20 cellular contexts compared by ENCODE assay signal in genomic region chrX:54798137-54798536, GRCh38. TPM values are rescaled to one million over a fixed set of nuclear protein-coding genes. Genes with fewer than 3 reads are reported as not detected.
A peak's percentile ranks its signal among the peaks of the same experiment; 100 is the strongest.
DNase-seq lines count a peak whose midpoint lies in the region; ATAC-seq, FAIRE-seq and TF ChIP-seq lines count a peak whose summit lies in the region.
"Had no signal": no experiment of that assay in that cellular context is flagged by ENCODE, and none has a peak within 500 bp of the region (broad histone marks: within the 10 kb centered on the region; RNA-seq: fewer than 3 reads in every experiment).

A gene with protein sequence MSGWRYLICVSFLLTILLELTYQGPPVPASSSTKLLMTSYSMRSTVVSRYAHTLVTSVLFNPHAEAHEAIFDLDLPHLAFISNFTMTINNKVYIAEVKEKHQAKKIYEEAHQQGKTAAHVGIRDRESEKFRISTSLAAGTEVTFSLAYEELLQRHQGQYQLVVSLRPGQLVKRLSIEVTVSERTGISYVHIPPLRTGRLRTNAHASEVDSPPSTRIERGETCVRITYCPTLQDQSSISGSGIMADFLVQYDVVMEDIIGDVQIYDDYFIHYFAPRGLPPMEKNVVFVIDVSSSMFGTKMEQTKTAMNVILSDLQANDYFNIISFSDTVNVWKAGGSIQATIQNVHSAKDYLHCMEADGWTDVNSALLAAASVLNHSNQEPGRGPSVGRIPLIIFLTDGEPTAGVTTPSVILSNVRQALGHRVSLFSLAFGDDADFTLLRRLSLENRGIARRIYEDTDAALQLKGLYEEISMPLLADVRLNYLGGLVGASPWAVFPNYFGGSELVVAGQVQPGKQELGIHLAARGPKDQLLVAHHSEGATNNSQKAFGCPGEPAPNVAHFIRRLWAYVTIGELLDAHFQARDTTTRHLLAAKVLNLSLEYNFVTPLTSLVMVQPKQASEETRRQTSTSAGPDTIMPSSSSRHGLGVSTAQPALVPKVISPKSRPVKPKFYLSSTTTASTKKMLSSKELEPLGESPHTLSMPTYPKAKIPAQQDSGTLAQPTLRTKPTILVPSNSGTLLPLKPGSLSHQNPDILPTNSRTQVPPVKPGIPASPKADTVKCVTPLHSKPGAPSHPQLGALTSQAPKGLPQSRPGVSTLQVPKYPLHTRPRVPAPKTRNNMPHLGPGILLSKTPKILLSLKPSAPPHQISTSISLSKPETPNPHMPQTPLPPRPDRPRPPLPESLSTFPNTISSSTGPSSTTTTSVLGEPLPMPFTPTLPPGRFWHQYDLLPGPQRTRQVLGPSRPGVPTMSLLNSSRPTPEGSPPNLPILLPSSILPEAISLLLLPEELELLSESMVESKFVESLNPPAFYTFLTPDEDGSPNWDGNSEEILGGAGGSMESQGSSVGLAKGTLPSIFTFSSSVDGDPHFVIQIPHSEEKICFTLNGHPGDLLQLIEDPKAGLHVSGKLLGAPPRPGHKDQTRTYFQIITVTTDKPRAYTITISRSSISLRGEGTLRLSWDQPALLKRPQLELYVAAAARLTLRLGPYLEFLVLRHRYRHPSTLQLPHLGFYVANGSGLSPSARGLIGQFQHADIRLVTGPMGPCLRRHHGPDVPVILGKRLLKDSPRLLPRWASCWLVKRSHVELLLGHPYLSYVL (minus strand): TSS chrX:54798255. CDS start chrX:54798210, 45 bp downstream.

- H3K4me1 ChIP-seq in mesenchymal stem cell (ENCODE audit: control insufficient read depth, insufficient read depth, low read depth, low read length) = no peaks in the 10 kb centered on the region
- H3K4me1 ChIP-seq in vagina = no peaks in the 10 kb centered on the region
- H3K4me1 ChIP-seq: Caco-2 had no signal

- H3K4ac ChIP-seq in mesenchymal stem cell (ENCODE audit: low read depth in 1 of 2, low read length in 2 of 2) = no peak within 1 kb of the TSS

- H2BK12ac ChIP-seq in mesenchymal stem cell (ENCODE audit: low read length in 2 of 2) = no peak within 1 kb of the TSS

- H2BK5ac ChIP-seq in mesenchymal stem cell (ENCODE audit: low read depth, low read length, poor library complexity, severe bottlenecking) = no peak within 1 kb of the TSS

- no peak within 1 kb of the TSS for H2BK120ac ChIP-seq in mesenchymal stem cell (ENCODE audit: low read depth, low read length)

- H4K8ac ChIP-seq in mesenchymal stem cell (ENCODE audit: low read length) = no peak within 1 kb of the TSS

- H4K91ac ChIP-seq in mesenchymal stem cell (ENCODE audit: low read length) = no peak within 1 kb of the TSS

- H3K27ac ChIP-seq in mesenchymal stem cell (ENCODE audit: low read length, poor library complexity, severe bottlenecking) (no peak within 1 kb of the TSS), vagina (no peak within 1 kb of the TSS)

- peak within 1 kb of the TSS; percentile 65 for H3K27ac Mint-ChIP-seq in dendritic cell treated with granulocyte-macrophage colony-stimulating factor and Interleukin-4, amounts not matched to agents 40 ng/mL and 50 ng/mL, for 4 days
- H3K27ac Mint-ChIP-seq: CD4-positive, alpha-beta memory T cell had no signal

- no peak for TF ChIP-seq CTCF in vagina (IDR thresholded peaks at IDR 0.05)

- no peak within 1 kb of the TSS for H3K4me3 ChIP-seq in mesenchymal stem cell (ENCODE audit: insufficient read depth in 1 of 2, low read depth in 1 of 2, low read length in 2 of 2)
- no peak within 1 kb of the TSS for H3K4me3 ChIP-seq in vagina
- H3K4me3 ChIP-seq: GM12878 had no signal

- peaks cover 31% of the 10 kb centered on the region for H3K4me1 Mint-ChIP-seq in dendritic cell treated with granulocyte-macrophage colony-stimulating factor and Interleukin-4, amounts not matched to agents 40 ng/mL and 50 ng/mL, for 4 days (ENCODE audit: low read depth)
- H3K4me1 Mint-ChIP-seq: CD4-positive, alpha-beta memory T cell had no signal

- no peak within 1 kb of the TSS for H3K14ac ChIP-seq in mesenchymal stem cell (ENCODE audit: low read length in 2 of 2)

- no peak for FAIRE-seq in GM12892 (lab: Jason Lieb, UNC)
- FAIRE-seq: GM12878 had no signal

- H2AK5ac ChIP-seq in mesenchymal stem cell (ENCODE audit: low read length, severe bottlenecking) = no peak within 1 kb of the TSS

- H3K18ac ChIP-seq in mesenchymal stem cell (ENCODE audit: low read depth in 1 of 2, low read length in 2 of 2) = no peak within 1 kb of the TSS

- H3K4me3 Mint-ChIP-seq in dendritic cell treated with granulocyte-macrophage colony-stimulating factor and Interleukin-4, amounts not matched to agents 40 ng/mL and 50 ng/mL, for 4 days = peak within 1 kb of the TSS; percentile 39
- H3K4me3 Mint-ChIP-seq: CD4-positive, alpha-beta memory T cell had no signal

- H3K36me3 ChIP-seq in mesenchymal stem cell (ENCODE audit: control insufficient read depth in 1 of 2, insufficient read depth in 2 of 2, low read depth in 1 of 2, low read length in 2 of 2) = no peaks in the 10 kb centered on the region
- H3K36me3 ChIP-seq in vagina = no peaks in the 10 kb centered on the region

- no peaks in the 10 kb centered on the region for H3K36me3 Mint-ChIP-seq in dendritic cell treated with granulocyte-macrophage colony-stimulating factor and Interleukin-4, amounts not matched to agents 40 ng/mL and 50 ng/mL, for 4 days (ENCODE audit: low read depth)
- H3K36me3 Mint-ChIP-seq: CD4-positive, alpha-beta memory T cell had no signal

- no peak within 1 kb of the TSS for H2BK15ac ChIP-seq in mesenchymal stem cell (ENCODE audit: low read depth, poor library complexity, severe bottlenecking)

- intact Hi-C loops in dendritic cell treated with granulocyte-macrophage colony-stimulating factor and Interleukin-4, amounts not matched to agents 40 ng/mL and 50 ng/mL, for 4 days (cut with micrococcal nuclease) = no loop called here
- intact Hi-C loops in vagina (cut with DNase I) = no loop called here

- H2AFZ ChIP-seq in mesenchymal stem cell (ENCODE audit: low read depth, low read length) = no peak within 1 kb of the TSS

- no peak for ATAC-seq in GM18867 (IDR thresholded peaks at IDR 0.05; ENCODE audit: unreplicated experiment)
- ATAC-seq: GM12878 had no signal

- no peaks in the 10 kb centered on the region for H3K9me3 ChIP-seq in mesenchymal stem cell (ENCODE audit: control insufficient read depth, low read length)
- no peaks in the 10 kb centered on the region for H3K9me3 ChIP-seq in vagina
- H3K9me3 ChIP-seq: Caco-2 had no signal

- TF ChIP-seq POLR2A in vagina (IDR thresholded peaks at IDR 0.05) = no peak
- no peak for TF ChIP-seq POLR2A in GM12892 (IDR thresholded peaks at IDR 0.05; ENCODE audit: low read depth, low read length)

- H3K79me1 ChIP-seq in mesenchymal stem cell (replicated peaks; ENCODE audit: low read length, poor library complexity, severe bottlenecking) = no peaks in the 10 kb centered on the region

- H3K27me3 ChIP-seq in mesenchymal stem cell (ENCODE audit: control insufficient read depth in 1 of 2, insufficient read depth in 1 of 2, low read length in 2 of 2) (peaks cover 6 to 64% of the 10 kb centered on the region in 2 experiments), vagina (no peaks in the 10 kb centered on the region)

- H3K9ac ChIP-seq in mesenchymal stem cell (ENCODE audit: low read length) = no peak within 1 kb of the TSS

- no peak within 1 kb of the TSS for H3K4me2 ChIP-seq in mesenchymal stem cell (ENCODE audit: low read length, poor library complexity, severe bottlenecking)

- DNase-seq in RPMI7951 (ENCODE audit: low read depth) = peak; percentile 21
- DNase-seq in mesenchymal stem cell = peak; percentile 10
- DNase-seq in vagina (ENCODE audit: extremely low spot score in 2 of 2) = peak; percentile 52 to 72
- DNase-seq in H4 (ENCODE audit: low spot score) = no peak
- DNase-seq in GM12892 (ENCODE audit: insufficient read length) = no peak
- DNase-seq: C1 segment of cervical spinal cord; Caco-2; CD4-positive, alpha-beta memory T cell; DMS79; EL; GDM1; GOT3; H7; HCEC 1CT had no signal

- no peaks in the 10 kb centered on the region for H3K9me3 Mint-ChIP-seq in dendritic cell treated with granulocyte-macrophage colony-stimulating factor and Interleukin-4, amounts not matched to agents 40 ng/mL and 50 ng/mL, for 4 days

- no peak within 1 kb of the TSS for H3K23ac ChIP-seq in mesenchymal stem cell (ENCODE audit: low read length in 2 of 2)

- WGBS in mesenchymal stem cell = no CpG with 5 or more reads among the region's 2 CpGs

- H3K27me3 Mint-ChIP-seq in dendritic cell treated with granulocyte-macrophage colony-stimulating factor and Interleukin-4, amounts not matched to agents 40 ng/mL and 50 ng/mL, for 4 days = peaks cover 4% of the 10 kb centered on the region
- H3K27me3 Mint-ChIP-seq: CD4-positive, alpha-beta memory T cell had no signal

RNA-seq across cellular contexts. Expression of the gene that starts here (rescaled TPM):
- total RNA-seq in RPMI7951 (2014; rRNA removed; shearing (Covaris generic)) = 1.2 TPM in 2 replicates
- 0.07 TPM for polyA plus RNA-seq in mesenchymal stem cell (2013, experiment 1 of 2)
- polyA plus RNA-seq in mesenchymal stem cell (2013, experiment 2 of 2) = 0.11 TPM
- not detected for total RNA-seq in vagina
- total RNA-seq in H4 (2014; rRNA removed; shearing (Covaris generic)) = not detected in 2 replicates
- not detected for polyA plus RNA-seq in GM12892 (2012; ENCODE audit: missing spikeins)
- total RNA-seq: A172; A673; CD4-positive, alpha-beta memory T cell; GM12878; H7 had no signal
- polyA plus RNA-seq: BJ; CD4-positive, alpha-beta memory T cell; GM12878 had no signal

Comparison
In these comparisons a context has a peak if more than half of its experiments do, and no peak if none do; other contexts are left out.
1. Peak in DNase-seq in vagina; RNA of the gene not detected or under 1 TPM.
2. DNase-seq: peak in RPMI7951 (single experiment) and mesenchymal stem cell (single experiment); none in H4 (single experiment) and GM12892 (single experiment).